Comparison of ENCODE assay signal across 11 cellular contexts in the genomic region with DNA sequence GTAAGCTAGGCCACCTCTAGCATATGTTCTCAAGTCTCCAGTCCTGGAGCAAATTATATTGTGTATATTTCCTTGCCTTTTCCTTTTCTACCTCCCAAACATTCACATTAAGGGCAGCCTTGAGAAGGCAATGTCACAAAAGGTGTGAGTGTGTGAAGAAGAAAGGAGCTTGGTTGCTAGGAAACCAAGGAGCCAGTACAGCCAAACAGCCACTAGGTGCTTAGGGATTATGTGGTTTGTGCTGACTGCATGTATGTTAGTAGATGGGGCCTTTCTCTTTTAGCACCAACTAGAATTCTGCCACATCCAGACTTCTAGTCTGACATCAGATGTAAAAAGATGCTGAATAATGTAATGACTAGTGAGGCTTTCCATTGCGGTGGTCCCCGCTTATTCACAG.
A peak's percentile ranks its signal among the peaks of the same experiment; 100 is the strongest.
DNase-seq lines count a peak whose midpoint lies in the region; ATAC-seq and TF ChIP-seq lines count a peak whose summit lies in the region.
"Had no signal": no experiment of that assay in that cellular context is flagged by ENCODE, and none has a peak within 500 bp of the region (broad histone marks: within the 10 kb centered on the region; RNA-seq: fewer than 3 reads in every experiment).

No MANE protein-coding gene starts in this region.

- H3K27me3 Mint-ChIP-seq in WTC11 (ENCODE audit: low read depth), result no peaks in the 10 kb centered on the region; the same call in 1 of the 2 replicates

- BruUV-seq in HCT116 (replicated peaks; lab: Mats Ljungman, UMichigan), result no TSS peak

- no peaks in the 10 kb centered on the region for H4K20me1 ChIP-seq in HCT116 (ENCODE audit: insufficient read depth)

- peak in 2 of 3 experiments; percentile 31 to 35; a peak in 4 of 6 replicates for TF ChIP-seq CTCF in HCT116 (IDR thresholded peaks at IDR 0.05 in 2 of 3, conservative IDR thresholded peaks at IDR 0.05 in 1 of 3; ENCODE audit: borderline replicate concordance in 1 of 3, insufficient read depth in 1 of 3, low read depth in 2 of 3, low read length in 2 of 3)
- TF ChIP-seq CTCF in WTC11 (IDR thresholded peaks at IDR 0.05), result no peak

- H3K4me1 Mint-ChIP-seq in WTC11, result peaks cover 20% of the 10 kb centered on the region
- H3K4me1 Mint-ChIP-seq: nephron progenitor cell had no signal

- ATAC-seq in HCT116 (peak; percentile 69), WTC11 (peak; percentile 97), HG02798 (IDR thresholded peaks at IDR 0.05; ENCODE audit: poor library complexity, unreplicated experiment) (no peak)

- H3K36me3 ChIP-seq in HCT116 (ENCODE audit: control insufficient read depth in 1 of 2, insufficient read depth in 2 of 2, low read length in 2 of 2), result no peaks in the 10 kb centered on the region

- RAD21 ChIA-PET in HCT116 (lab: Charles Lee; ENCODE audit: low non-redundant PET in 1 of 2, low total read pairs in 2 of 2, uncharacterized antibody in 2 of 2, unreplicated experiment in 2 of 2), result no interaction called here

- no peak overlapping the region for H3K27ac Mint-ChIP-seq in WTC11
- H3K27ac Mint-ChIP-seq: nephron progenitor cell; T-helper 1 cell treated with Interleukin-12 subunit alpha and Interleukin-12 subunit beta and Interleukin-4 antibody, amounts not matched to agents 30 μg/mL and 1 μg/mL, for 36 hours had no signal

- no peaks in the 10 kb centered on the region for H3K27me3 ChIP-seq in HCT116 (ENCODE audit: insufficient read depth, low read length)

- TF ChIP-seq RAD21 in HCT116 (IDR thresholded peaks at IDR 0.05; ENCODE audit: low read depth), result no peak

- no peak overlapping the region for H3K4me2 ChIP-seq in HCT116 (ENCODE audit: low read length)

- peaks cover 21% of the 10 kb centered on the region for H3K36me3 Mint-ChIP-seq in WTC11

- no peaks in the 10 kb centered on the region for H3K9me2 ChIP-seq in HCT116 (ENCODE audit: insufficient read depth)

- no peak for TF ChIP-seq POLR2A in HCT116 (IDR thresholded peaks at IDR 0.05; ENCODE audit: borderline replicate concordance, extremely low read depth, insufficient read depth, insufficient read length)

- peaks cover 0 to 8% of the 10 kb centered on the region in 2 experiments; a peak in 1 of 4 replicates for H3K4me1 ChIP-seq in HCT116 (ENCODE audit: control insufficient read depth in 1 of 2, insufficient read depth in 2 of 2, low read length in 2 of 2)
- H3K4me1 ChIP-seq: Caco-2 had no signal

- POLR2A ChIA-PET in HCT116 (lab: Charles Lee) (no interaction called here), WTC11 (lab: Charles Lee) (interaction anchor here (0.9 kb wide), 1 partner anchor 9 kb away, joined by 3 read pairs; no protein-coding TSS in a partner anchor)

- no peak overlapping the region for H3K27ac ChIP-seq in HCT116 (ENCODE audit: low read depth, low read length)

- intact Hi-C loops in HCT116 (cut with micrococcal nuclease), result no loop called here

- no peak overlapping the region for H2AFZ ChIP-seq in HCT116 (ENCODE audit: low read depth, low read length, poor library complexity, severe bottlenecking)

- DNase-seq in AG08396 (ENCODE audit: low spot score) (peak; percentile 20), HCT116 (ENCODE audit: low read depth, low spot score) (peak; percentile 4), WTC11 (ENCODE audit: low spot score) (no peak), iPS-NIHi11 (ENCODE audit: low spot score) (peak; percentile 65), COLO829 (ENCODE audit: low spot score) (no peak), hepatic stellate cell (ENCODE audit: low spot score) (no peak), activated gamma-delta T cell (lab: John Stamatoyannopoulos, UW) (no peak)
- DNase-seq: nephron progenitor cell had no signal

- H3K9me3 Mint-ChIP-seq in WTC11, result peaks cover 25% of the 10 kb centered on the region

- no peak overlapping the region for H3K4me3 Mint-ChIP-seq in WTC11
- H3K4me3 Mint-ChIP-seq: nephron progenitor cell; T-helper 1 cell treated with Interleukin-12 subunit alpha and Interleukin-12 subunit beta and Interleukin-4 antibody, amounts not matched to agents 30 μg/mL and 1 μg/mL, for 36 hours had no signal

- CTCF ChIA-PET in HCT116 (lab: Charles Lee), result no interaction called here
- CTCF ChIA-PET in WTC11 (lab: Charles Lee), result interaction anchor here (0.7 to 2.1 kb wide), 18 partner anchors 10 to 161 kb away, joined by 3 to 11 read pairs (median 4); no protein-coding TSS in a partner anchor

- H3K9ac ChIP-seq in HCT116 (ENCODE audit: low read length), result no peak overlapping the region

- H3K9me3 ChIP-seq in HCT116 (ENCODE audit: control insufficient read depth in 1 of 2, insufficient read depth in 1 of 2, low read depth in 1 of 2, low read length in 2 of 2), result no peaks in the 10 kb centered on the region; a peak in 1 of 4 replicates
- H3K9me3 ChIP-seq: Caco-2 had no signal

- H3K4me3 ChIP-seq in HCT116 (replicated peaks in 1 of 2; ENCODE audit: low read depth in 1 of 2, low read length in 2 of 2), result no peak overlapping the region

- no peaks in the 10 kb centered on the region for H3K79me2 ChIP-seq in HCT116 (ENCODE audit: insufficient read depth, low read length)

TF ChIP-seq in HCT116, 20 proteins besides CTCF, POLR2A, EP300 and RAD21 (continues in another document):
- TF ChIP-seq FOSL1 (IDR thresholded peaks at IDR 0.05; ENCODE audit: low read depth) (no peak), EZH2phosphoT487 (IDR thresholded peaks at IDR 0.05; ENCODE audit: borderline replicate concordance) (no peak), POLR2AphosphoS5 (IDR thresholded peaks at IDR 0.05; ENCODE audit: low read depth, low read length) (no peak), YY1 (IDR thresholded peaks at IDR 0.05; ENCODE audit: extremely low read depth, insufficient replicate concordance, low read depth, low read length) (no peak), CEBPB (IDR thresholded peaks at IDR 0.05; ENCODE audit: low read depth) (no peak), EGR1 (IDR thresholded peaks at IDR 0.05; ENCODE audit: low read depth) (no peak), CBX3 (IDR thresholded peaks at IDR 0.05; ENCODE audit: low read depth) (no peak)
- TF ChIP-seq, protein P1, sequence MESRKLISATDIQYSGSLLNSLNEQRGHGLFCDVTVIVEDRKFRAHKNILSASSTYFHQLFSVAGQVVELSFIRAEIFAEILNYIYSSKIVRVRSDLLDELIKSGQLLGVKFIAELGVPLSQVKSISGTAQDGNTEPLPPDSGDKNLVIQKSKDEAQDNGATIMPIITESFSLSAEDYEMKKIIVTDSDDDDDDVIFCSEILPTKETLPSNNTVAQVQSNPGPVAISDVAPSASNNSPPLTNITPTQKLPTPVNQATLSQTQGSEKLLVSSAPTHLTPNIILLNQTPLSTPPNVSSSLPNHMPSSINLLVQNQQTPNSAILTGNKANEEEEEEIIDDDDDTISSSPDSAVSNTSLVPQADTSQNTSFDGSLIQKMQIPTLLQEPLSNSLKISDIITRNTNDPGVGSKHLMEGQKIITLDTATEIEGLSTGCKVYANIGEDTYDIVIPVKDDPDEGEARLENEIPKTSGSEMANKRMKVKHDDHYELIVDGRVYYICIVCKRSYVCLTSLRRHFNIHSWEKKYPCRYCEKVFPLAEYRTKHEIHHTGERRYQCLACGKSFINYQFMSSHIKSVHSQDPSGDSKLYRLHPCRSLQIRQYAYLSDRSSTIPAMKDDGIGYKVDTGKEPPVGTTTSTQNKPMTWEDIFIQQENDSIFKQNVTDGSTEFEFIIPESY (IDR thresholded peaks at IDR 0.05; ENCODE audit: extremely low read depth, insufficient replicate concordance, low read length), result no peak

TF ChIP-seq in WTC11, 78 proteins besides CTCF, POLR2A, EP300 and RAD21:
- no peak for TF ChIP-seq ETV6 (CRISPR knock-in tag; IDR thresholded peaks at IDR 0.05)
- TF ChIP-seq, protein P2, sequence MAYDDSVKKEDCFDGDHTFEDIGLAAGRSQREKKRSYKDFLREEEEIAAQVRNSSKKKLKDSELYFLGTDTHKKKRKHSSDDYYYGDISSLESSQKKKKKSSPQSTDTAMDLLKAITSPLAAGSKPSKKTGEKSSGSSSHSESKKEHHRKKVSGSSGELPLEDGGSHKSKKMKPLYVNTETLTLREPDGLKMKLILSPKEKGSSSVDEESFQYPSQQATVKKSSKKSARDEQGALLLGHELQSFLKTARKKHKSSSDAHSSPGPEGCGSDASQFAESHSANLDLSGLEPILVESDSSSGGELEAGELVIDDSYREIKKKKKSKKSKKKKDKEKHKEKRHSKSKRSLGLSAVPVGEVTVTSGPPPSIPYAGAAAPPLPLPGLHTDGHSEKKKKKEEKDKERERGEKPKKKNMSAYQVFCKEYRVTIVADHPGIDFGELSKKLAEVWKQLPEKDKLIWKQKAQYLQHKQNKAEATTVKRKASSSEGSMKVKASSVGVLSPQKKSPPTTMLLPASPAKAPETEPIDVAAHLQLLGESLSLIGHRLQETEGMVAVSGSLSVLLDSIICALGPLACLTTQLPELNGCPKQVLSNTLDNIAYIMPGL (CRISPR knock-in tag; IDR thresholded peaks at IDR 0.05), result no peak
- TF ChIP-seq, protein P3, sequence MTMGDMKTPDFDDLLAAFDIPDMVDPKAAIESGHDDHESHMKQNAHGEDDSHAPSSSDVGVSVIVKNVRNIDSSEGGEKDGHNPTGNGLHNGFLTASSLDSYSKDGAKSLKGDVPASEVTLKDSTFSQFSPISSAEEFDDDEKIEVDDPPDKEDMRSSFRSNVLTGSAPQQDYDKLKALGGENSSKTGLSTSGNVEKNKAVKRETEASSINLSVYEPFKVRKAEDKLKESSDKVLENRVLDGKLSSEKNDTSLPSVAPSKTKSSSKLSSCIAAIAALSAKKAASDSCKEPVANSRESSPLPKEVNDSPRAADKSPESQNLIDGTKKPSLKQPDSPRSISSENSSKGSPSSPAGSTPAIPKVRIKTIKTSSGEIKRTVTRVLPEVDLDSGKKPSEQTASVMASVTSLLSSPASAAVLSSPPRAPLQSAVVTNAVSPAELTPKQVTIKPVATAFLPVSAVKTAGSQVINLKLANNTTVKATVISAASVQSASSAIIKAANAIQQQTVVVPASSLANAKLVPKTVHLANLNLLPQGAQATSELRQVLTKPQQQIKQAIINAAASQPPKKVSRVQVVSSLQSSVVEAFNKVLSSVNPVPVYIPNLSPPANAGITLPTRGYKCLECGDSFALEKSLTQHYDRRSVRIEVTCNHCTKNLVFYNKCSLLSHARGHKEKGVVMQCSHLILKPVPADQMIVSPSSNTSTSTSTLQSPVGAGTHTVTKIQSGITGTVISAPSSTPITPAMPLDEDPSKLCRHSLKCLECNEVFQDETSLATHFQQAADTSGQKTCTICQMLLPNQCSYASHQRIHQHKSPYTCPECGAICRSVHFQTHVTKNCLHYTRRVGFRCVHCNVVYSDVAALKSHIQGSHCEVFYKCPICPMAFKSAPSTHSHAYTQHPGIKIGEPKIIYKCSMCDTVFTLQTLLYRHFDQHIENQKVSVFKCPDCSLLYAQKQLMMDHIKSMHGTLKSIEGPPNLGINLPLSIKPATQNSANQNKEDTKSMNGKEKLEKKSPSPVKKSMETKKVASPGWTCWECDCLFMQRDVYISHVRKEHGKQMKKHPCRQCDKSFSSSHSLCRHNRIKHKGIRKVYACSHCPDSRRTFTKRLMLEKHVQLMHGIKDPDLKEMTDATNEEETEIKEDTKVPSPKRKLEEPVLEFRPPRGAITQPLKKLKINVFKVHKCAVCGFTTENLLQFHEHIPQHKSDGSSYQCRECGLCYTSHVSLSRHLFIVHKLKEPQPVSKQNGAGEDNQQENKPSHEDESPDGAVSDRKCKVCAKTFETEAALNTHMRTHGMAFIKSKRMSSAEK (CRISPR knock-in tag; IDR thresholded peaks at IDR 0.05; ENCODE audit: borderline replicate concordance), result no peak

Comparison
In these comparisons a context has a peak if more than half of its experiments do, and no peak if none do; other contexts are left out.
1. DNase-seq: peak in AG08396 (single experiment), HCT116 (single experiment) and iPS-NIHi11 (single experiment); none in WTC11 (single experiment), COLO829 (single experiment), hepatic stellate cell (single experiment) and activated gamma-delta T cell (single experiment).